In genomic region chr10:17454801-17455520, GRCh38 we compare ENCODE assay signal across 8 cellular contexts. TPM values are rescaled to one million over a fixed set of nuclear protein-coding genes. Genes with fewer than 3 reads are reported as not detected.
A peak's percentile ranks its signal among the peaks of the same experiment; 100 is the strongest.
DNase-seq lines count a peak whose midpoint lies in the region; ATAC-seq and TF ChIP-seq lines count a peak whose summit lies in the region.

No MANE protein-coding gene starts in this region.

- no peak for TF ChIP-seq POLR2A in GM18505 (IDR thresholded peaks at IDR 0.05; ENCODE audit: borderline replicate concordance, extremely low read depth, insufficient read depth, insufficient read length)

- intact Hi-C loops in dendritic cell treated with granulocyte-macrophage colony-stimulating factor and Interleukin-4, amounts not matched to agents 40 ng/mL and 50 ng/mL, for 4 days (cut with micrococcal nuclease) = loop anchor here (5.0 kb wide), 2 partner anchors 42 to 142 kb away; no protein-coding TSS in a partner anchor

- peak overlapping the region; percentile 86 for H3K27ac Mint-ChIP-seq in dendritic cell treated with granulocyte-macrophage colony-stimulating factor and Interleukin-4, amounts not matched to agents 40 ng/mL and 50 ng/mL, for 4 days
- H3K27ac Mint-ChIP-seq in osteocyte (ENCODE audit: unreplicated experiment) = no peak overlapping the region

- H3K4me1 Mint-ChIP-seq in dendritic cell treated with granulocyte-macrophage colony-stimulating factor and Interleukin-4, amounts not matched to agents 40 ng/mL and 50 ng/mL, for 4 days (ENCODE audit: low read depth) = peaks cover 35% of the 10 kb centered on the region
- peaks cover 15% of the 10 kb centered on the region for H3K4me1 Mint-ChIP-seq in osteocyte (ENCODE audit: unreplicated experiment)

- peaks cover 24% of the 10 kb centered on the region for H3K27me3 Mint-ChIP-seq in dendritic cell treated with granulocyte-macrophage colony-stimulating factor and Interleukin-4, amounts not matched to agents 40 ng/mL and 50 ng/mL, for 4 days
- peaks cover 7% of the 10 kb centered on the region for H3K27me3 Mint-ChIP-seq in osteocyte (ENCODE audit: unreplicated experiment)

- peak overlapping the region; percentile 88 for H3K4me3 Mint-ChIP-seq in dendritic cell treated with granulocyte-macrophage colony-stimulating factor and Interleukin-4, amounts not matched to agents 40 ng/mL and 50 ng/mL, for 4 days
- peak overlapping the region; percentile 74 for H3K4me3 Mint-ChIP-seq in osteocyte (ENCODE audit: unreplicated experiment)

- DNase-seq in HuH-7.5 (ENCODE audit: low spot score) (peak; percentile 28), osteocyte (ENCODE audit: extremely low spot score, unreplicated experiment) (no peak), NCI-H2081 treated with DMSO at 0.1 percent for 48 hours (lab: John Stamatoyannopoulos, UW) (no peak)
- DNase-seq in activated CD4-positive, CD25-positive, alpha-beta regulatory T cell (lab: John Stamatoyannopoulos, UW) = no peak
- DNase-seq in stimulated activated CD4-positive, alpha-beta T cell treated with anti-CD3 and anti-CD28 coated beads, Interleukin-2, amount 100 ng/mL, for 48 hours = no peak

- no peak for TF ChIP-seq CTCF in osteocyte (IDR thresholded peaks at IDR 0.05)

- ATAC-seq in GM18505 (IDR thresholded peaks at IDR 0.05; ENCODE audit: unreplicated experiment) (peak; percentile 12), GM18873 (IDR thresholded peaks at IDR 0.05; ENCODE audit: low FRiP score, unreplicated experiment) (no peak)

- peaks cover 37% of the 10 kb centered on the region for H3K36me3 Mint-ChIP-seq in dendritic cell treated with granulocyte-macrophage colony-stimulating factor and Interleukin-4, amounts not matched to agents 40 ng/mL and 50 ng/mL, for 4 days (ENCODE audit: low read depth)
- peaks cover 5% of the 10 kb centered on the region for H3K36me3 Mint-ChIP-seq in osteocyte (ENCODE audit: unreplicated experiment)

- peaks cover 5% of the 10 kb centered on the region for H3K9me3 Mint-ChIP-seq in dendritic cell treated with granulocyte-macrophage colony-stimulating factor and Interleukin-4, amounts not matched to agents 40 ng/mL and 50 ng/mL, for 4 days
- peaks cover 2% of the 10 kb centered on the region for H3K9me3 Mint-ChIP-seq in osteocyte (ENCODE audit: unreplicated experiment)

RNA-seq across cellular contexts. Expression of gene ST8SIA6, which starts 0.6 kb away (rescaled TPM):
- not detected in 2 replicates for total RNA-seq in osteocyte
